25 cellular contexts compared by ENCODE assay signal in genomic region chr13:62085832-62086231, GRCh38.
"Had no signal": no experiment of that assay in that cellular context is flagged by ENCODE, and none has a peak within 500 bp of the region (broad histone marks: within the 10 kb centered on the region; RNA-seq: fewer than 3 reads in every experiment).

No MANE protein-coding gene starts in this region.

- H2AFZ ChIP-seq: hepatocyte had no signal

- H3K4me2 ChIP-seq: hepatocyte had no signal

- H3K36me3 ChIP-seq: adrenal gland, gastroesophageal sphincter, right lobe of liver, transverse colon had no signal

- ATAC-seq: activated CD8-positive, alpha-beta memory T cell treated with anti-CD3 and anti-CD28 coated beads, Interleukin-2, amount 10 ng/mL, durations not matched to agents 7 days and 5 days; activated CD8-positive, alpha-beta T cell treated with anti-CD3 and anti-CD28 coated beads, Interleukin-2, amount 10 ng/mL, durations not matched to agents 7 days and 5 days; activated T-cell treated with anti-CD3 and anti-CD28 coated beads, Interleukin-2, amount 50 U/mL, for 72 hours; effector memory CD8-positive, alpha-beta T cell; gastroesophageal sphincter; left colon; naive thymus-derived CD8-positive, alpha-beta T cell; right lobe of liver; stimulated activated naive CD8-positive, alpha-beta T cell treated with anti-CD3 and anti-CD28 coated beads, Interleukin-15, Interleukin-2, amounts not matched to agents 100 U/mL and 50 U/mL, for 24 hours had no signal

- H3K4me1 Mint-ChIP-seq: activated B cell treated with CpG ODN at 0.5 μM for 24 hours; activated CD8-positive, alpha-beta memory T cell treated with anti-CD3 and anti-CD28 coated beads, Interleukin-2, amount 10 ng/mL, durations not matched to agents 7 days and 5 days; activated naive CD8-positive, alpha-beta T cell treated with anti-CD3 and anti-CD28 coated beads for 36 hours; immature natural killer cell; naive thymus-derived CD8-positive, alpha-beta T cell had no signal

- H3K4me3 Mint-ChIP-seq: activated B cell treated with CpG ODN at 0.5 μM for 24 hours; activated CD8-positive, alpha-beta memory T cell treated with anti-CD3 and anti-CD28 coated beads, Interleukin-2, amount 10 ng/mL, durations not matched to agents 7 days and 5 days; activated CD8-positive, alpha-beta T cell treated with anti-CD3 and anti-CD28 coated beads, Interleukin-2, amount 10 ng/mL, durations not matched to agents 7 days and 5 days; activated naive CD4-positive, alpha-beta T cell treated with anti-CD3 and anti-CD28 coated beads for 36 hours; activated naive CD8-positive, alpha-beta T cell treated with anti-CD3 and anti-CD28 coated beads for 36 hours; activated T-cell treated with anti-CD3 and anti-CD28 coated beads, Interleukin-2, amount 50 U/mL, for 72 hours; effector memory CD8-positive, alpha-beta T cell; immature natural killer cell; naive thymus-derived CD8-positive, alpha-beta T cell had no signal

- H3K27ac ChIP-seq: adrenal gland, gastroesophageal sphincter, hepatocyte, right lobe of liver, testis, transverse colon had no signal

- H3K27ac Mint-ChIP-seq: activated B cell treated with CpG ODN at 0.5 μM for 24 hours; activated CD8-positive, alpha-beta memory T cell treated with anti-CD3 and anti-CD28 coated beads, Interleukin-2, amount 10 ng/mL, durations not matched to agents 7 days and 5 days; activated CD8-positive, alpha-beta T cell treated with anti-CD3 and anti-CD28 coated beads, Interleukin-2, amount 10 ng/mL, durations not matched to agents 7 days and 5 days; activated naive CD4-positive, alpha-beta T cell treated with anti-CD3 and anti-CD28 coated beads for 36 hours; activated naive CD8-positive, alpha-beta T cell treated with anti-CD3 and anti-CD28 coated beads for 36 hours; activated T-cell treated with anti-CD3 and anti-CD28 coated beads, Interleukin-2, amount 50 U/mL, for 72 hours; effector memory CD8-positive, alpha-beta T cell; immature natural killer cell; naive thymus-derived CD8-positive, alpha-beta T cell had no signal

- H3K9me3 ChIP-seq: adrenal gland, gastroesophageal sphincter, right lobe of liver, testis, transverse colon had no signal

- H3K27me3 Mint-ChIP-seq: activated B cell treated with CpG ODN at 0.5 μM for 24 hours; activated CD8-positive, alpha-beta memory T cell treated with anti-CD3 and anti-CD28 coated beads, Interleukin-2, amount 10 ng/mL, durations not matched to agents 7 days and 5 days; activated naive CD8-positive, alpha-beta T cell treated with anti-CD3 and anti-CD28 coated beads for 36 hours; effector memory CD8-positive, alpha-beta T cell; naive thymus-derived CD8-positive, alpha-beta T cell had no signal

- H3K79me2 ChIP-seq: hepatocyte had no signal

- H3K36me3 Mint-ChIP-seq: activated CD8-positive, alpha-beta memory T cell treated with anti-CD3 and anti-CD28 coated beads, Interleukin-2, amount 10 ng/mL, durations not matched to agents 7 days and 5 days; activated naive CD8-positive, alpha-beta T cell treated with anti-CD3 and anti-CD28 coated beads for 36 hours; immature natural killer cell; naive thymus-derived CD8-positive, alpha-beta T cell had no signal

- DNase-seq: activated B cell treated with CpG ODN at 0.5 μM for 24 hours; activated CD8-positive, alpha-beta memory T cell treated with anti-CD3 and anti-CD28 coated beads, Interleukin-2, amount 10 ng/mL, durations not matched to agents 7 days and 5 days; activated CD8-positive, alpha-beta T cell treated with anti-CD3 and anti-CD28 coated beads, Interleukin-2, amount 10 ng/mL, durations not matched to agents 7 days and 5 days; activated effector memory CD4-positive, alpha-beta T cell treated with anti-CD3 and anti-CD28 coated beads, Interleukin-2, amount 50 U/mL, for 16 hours; activated naive CD4-positive, alpha-beta T cell treated with anti-CD3 and anti-CD28 coated beads for 36 hours; activated naive CD8-positive, alpha-beta T cell treated with anti-CD3 and anti-CD28 coated beads for 36 hours; activated T-cell treated with anti-CD3 and anti-CD28 coated beads, Interleukin-2, amount 50 U/mL, for 72 hours; adrenal gland; aorta; caudate nucleus; cortex of kidney; effector memory CD8-positive, alpha-beta T cell; immature natural killer cell; kidney; left colon; midbrain; naive thymus-derived CD8-positive, alpha-beta T cell; right lobe of liver; stimulated activated CD4-positive, alpha-beta T cell treated with anti-CD3 and anti-CD28 coated beads, Interleukin-2, amount 100 ng/mL, for 48 hours; stimulated activated naive CD8-positive, alpha-beta T cell treated with anti-CD3 and anti-CD28 coated beads, Interleukin-15, Interleukin-2, amounts not matched to agents 100 U/mL and 50 U/mL, for 24 hours; T-helper 2 cell; testis; transverse colon had no signal

- H3K9me3 Mint-ChIP-seq: activated B cell treated with CpG ODN at 0.5 μM for 24 hours; activated naive CD4-positive, alpha-beta T cell treated with anti-CD3 and anti-CD28 coated beads for 36 hours; activated T-cell treated with anti-CD3 and anti-CD28 coated beads, Interleukin-2, amount 50 U/mL, for 72 hours; effector memory CD8-positive, alpha-beta T cell had no signal

- H3K27me3 ChIP-seq: adrenal gland, gastroesophageal sphincter, hepatocyte, right lobe of liver, testis, transverse colon had no signal

- H3K4me1 ChIP-seq: adrenal gland, gastroesophageal sphincter, right lobe of liver, testis, transverse colon had no signal

- H3K4me3 ChIP-seq: adrenal gland, gastroesophageal sphincter, hepatocyte, right lobe of liver, testis, transverse colon had no signal
